Comparison of ENCODE assay signal across 8 cellular contexts in the genomic region with DNA sequence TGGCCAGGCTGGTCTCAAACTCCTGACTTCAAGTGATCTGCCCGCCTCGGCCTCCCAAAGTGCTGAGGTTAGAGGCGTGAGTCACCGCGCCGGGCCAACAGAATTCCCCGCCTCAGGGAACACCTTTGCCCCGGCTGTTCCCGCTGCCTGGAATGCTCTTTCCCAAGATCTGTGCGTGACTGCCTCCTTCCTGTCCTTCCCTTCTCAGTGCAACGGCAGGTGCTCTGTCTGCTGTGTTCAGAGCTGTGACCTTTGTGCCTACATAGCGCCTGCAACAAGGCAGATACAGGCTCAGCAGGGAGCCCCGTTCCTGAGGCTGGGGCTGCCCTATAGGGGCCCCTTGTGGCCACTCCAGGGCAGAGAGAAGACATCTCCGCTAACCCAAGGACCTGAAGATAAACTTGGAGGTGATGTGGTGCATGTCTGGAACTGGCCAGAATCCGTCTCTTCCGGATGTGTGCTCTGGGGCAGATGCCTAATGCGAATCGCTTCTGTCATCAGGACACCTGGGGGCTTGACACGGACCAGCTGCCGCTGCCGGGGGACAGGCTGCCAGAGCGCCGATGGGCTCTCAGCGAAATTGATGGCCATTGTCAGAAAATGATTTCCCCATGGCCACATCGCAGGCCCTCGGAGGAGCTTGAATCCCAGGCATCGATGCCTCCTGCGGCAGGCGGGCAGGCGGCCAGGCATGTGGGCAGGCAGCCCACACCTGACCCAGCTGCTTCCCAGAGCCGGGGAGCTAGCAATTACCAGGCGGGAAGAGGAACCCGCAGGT. TPM values are rescaled to one million over a fixed set of nuclear protein-coding genes. Genes with fewer than 3 reads are reported as not detected.
DNase-seq lines count a peak whose midpoint lies in the region; ATAC-seq, FAIRE-seq and TF ChIP-seq lines count a peak whose summit lies in the region.

No MANE protein-coding gene starts in this region.

- FAIRE-seq in GM12892 (lab: Jason Lieb, UNC): no peak

- H3K4me3 ChIP-seq in brain microvascular endothelial cell (ENCODE audit: low read depth, low read length) (no peak overlapping the region), lower lobe of right lung (no peak overlapping the region)

- H3K9me3 ChIP-seq in lower lobe of right lung: no peaks in the 10 kb centered on the region

- peak; percentile 91 for DNase-seq in DMS79 (lab: John Stamatoyannopoulos, UW)
- DNase-seq in LHCN-M2 (ENCODE audit: low read depth): peak; percentile 69
- peak; percentile 69 for DNase-seq in RPMI7951 (ENCODE audit: low read depth)
- peak; percentile 4 for DNase-seq in brain microvascular endothelial cell
- DNase-seq in lower lobe of right lung: no peak
- DNase-seq in cortex of kidney (lab: John Stamatoyannopoulos, UW): no peak
- no peak for DNase-seq in GM12892 (ENCODE audit: insufficient read length)

- intact Hi-C loops in lower lobe of right lung (cut with DNase I): no loop called here

- no peaks in the 10 kb centered on the region for H3K4me1 ChIP-seq in lower lobe of right lung

- ATAC-seq in lower lobe of right lung: no peak
- no peak for ATAC-seq in HG03280 (IDR thresholded peaks at IDR 0.05; ENCODE audit: unreplicated experiment)

- H3K27me3 ChIP-seq in brain microvascular endothelial cell (replicated peaks) (no peaks in the 10 kb centered on the region), lower lobe of right lung (ENCODE audit: low read depth) (peaks cover 6% of the 10 kb centered on the region)

- H3K27ac ChIP-seq in brain microvascular endothelial cell (no peak overlapping the region), lower lobe of right lung (no peak overlapping the region)

- H3K36me3 ChIP-seq in brain microvascular endothelial cell (replicated peaks): no peaks in the 10 kb centered on the region
- H3K36me3 ChIP-seq in lower lobe of right lung: no peaks in the 10 kb centered on the region

- in situ Hi-C loops in brain microvascular endothelial cell (cut with HindIII; ENCODE audit: low pct_ligation_motif_present, low sequenced_read_pairs): no loop called here

- no peak for TF ChIP-seq POLR2A in GM12892 (IDR thresholded peaks at IDR 0.05; ENCODE audit: low read depth, low read length)

- TF ChIP-seq CTCF in brain microvascular endothelial cell (IDR thresholded peaks at IDR 0.05; ENCODE audit: low read depth, low read length, missing control alignments) (peak; percentile 60), lower lobe of right lung (IDR thresholded peaks at IDR 0.05) (peak; percentile 25)

RNA-seq across cellular contexts. Expression of a gene that starts 43.5 kb away (rescaled TPM):
- 17.6 and 18.1 TPM in 2 replicates for total RNA-seq in LHCN-M2 (2014; rRNA removed)
- polyA plus RNA-seq in LHCN-M2 (2012): 5.6 TPM
- 12.5 and 13.9 TPM in 2 replicates for total RNA-seq in RPMI7951 (2014; rRNA removed; shearing (Covaris generic))
- 38.8 TPM for total RNA-seq in lower lobe of right lung
- 14.2 TPM for polyA plus RNA-seq in GM12892 (2012; ENCODE audit: missing spikeins)

Comparison
In these comparisons a context has a peak if more than half of its experiments do, and no peak if none do; other contexts are left out.
1. DNase-seq: peak in DMS79 (single experiment), LHCN-M2 (single experiment), RPMI7951 (single experiment) and brain microvascular endothelial cell (single experiment); none in lower lobe of right lung (single experiment), cortex of kidney (single experiment) and GM12892 (single experiment).